ENCODE assay signal across 1 cellular context in the genomic region with DNA sequence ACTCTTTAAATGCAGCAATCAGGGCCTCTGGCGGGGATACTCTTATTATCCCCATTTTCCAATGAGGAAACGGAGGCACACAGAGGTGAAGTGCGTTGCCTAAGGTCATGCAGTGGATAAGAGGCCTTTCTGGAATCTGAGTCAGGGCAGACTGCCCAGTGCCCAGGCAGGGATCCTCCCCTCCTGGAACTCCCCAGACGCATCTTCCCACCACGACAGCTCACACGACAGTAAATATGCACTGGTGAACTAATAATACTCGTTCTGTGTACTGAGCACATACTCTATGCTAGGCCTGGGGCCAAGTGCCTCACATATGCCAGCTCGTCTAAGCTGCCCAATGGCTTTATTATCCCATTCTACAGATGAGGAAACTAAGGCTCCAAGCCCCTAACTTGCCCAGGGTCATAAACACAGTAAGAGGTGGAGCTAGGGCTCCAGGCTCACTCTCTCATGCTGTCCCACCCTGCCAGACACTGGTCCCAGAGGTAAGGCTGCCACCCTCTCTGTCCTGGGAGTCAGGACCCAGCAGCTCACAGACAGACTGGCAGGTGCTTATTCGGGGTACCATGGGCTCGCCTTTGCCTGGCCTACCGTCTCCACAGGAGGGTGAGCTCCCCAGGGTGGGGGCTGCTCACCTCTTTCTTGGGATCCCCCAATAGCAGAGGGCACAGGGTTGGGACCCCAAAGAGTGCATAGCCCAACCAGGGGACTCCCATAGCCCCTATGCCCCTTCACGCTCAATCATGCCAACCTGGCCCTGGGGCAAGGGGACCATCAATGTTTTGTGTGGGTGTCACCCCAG.
A peak's percentile ranks its signal among the peaks of the same experiment; 100 is the strongest.
TF ChIP-seq lines count a peak whose summit lies in the region.

No MANE protein-coding gene starts in this region.

TF ChIP-seq in HepG2, 621 proteins besides CTCF, POLR2A, EP300 and RAD21:
- TF ChIP-seq, protein P1, sequence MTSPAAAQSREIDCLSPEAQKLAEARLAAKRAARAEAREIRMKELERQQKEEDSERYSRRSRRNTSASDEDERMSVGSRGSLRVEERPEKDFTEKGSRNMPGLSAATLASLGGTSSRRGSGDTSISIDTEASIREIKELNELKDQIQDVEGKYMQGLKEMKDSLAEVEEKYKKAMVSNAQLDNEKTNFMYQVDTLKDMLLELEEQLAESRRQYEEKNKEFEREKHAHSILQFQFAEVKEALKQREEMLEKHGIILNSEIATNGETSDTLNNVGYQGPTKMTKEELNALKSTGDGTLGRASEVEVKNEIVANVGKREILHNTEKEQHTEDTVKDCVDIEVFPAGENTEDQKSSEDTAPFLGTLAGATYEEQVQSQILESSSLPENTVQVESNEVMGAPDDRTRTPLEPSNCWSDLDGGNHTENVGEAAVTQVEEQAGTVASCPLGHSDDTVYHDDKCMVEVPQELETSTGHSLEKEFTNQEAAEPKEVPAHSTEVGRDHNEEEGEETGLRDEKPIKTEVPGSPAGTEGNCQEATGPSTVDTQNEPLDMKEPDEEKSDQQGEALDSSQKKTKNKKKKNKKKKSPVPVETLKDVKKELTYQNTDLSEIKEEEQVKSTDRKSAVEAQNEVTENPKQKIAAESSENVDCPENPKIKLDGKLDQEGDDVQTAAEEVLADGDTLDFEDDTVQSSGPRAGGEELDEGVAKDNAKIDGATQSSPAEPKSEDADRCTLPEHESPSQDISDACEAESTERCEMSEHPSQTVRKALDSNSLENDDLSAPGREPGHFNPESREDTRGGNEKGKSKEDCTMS (CRISPR knock-in tag; conservative IDR thresholded peaks at IDR 0.05) = no peak
- TF ChIP-seq ZNF629 (CRISPR knock-in tag; conservative IDR thresholded peaks at IDR 0.05) = peak; percentile 78
